27 cellular contexts compared by ENCODE assay signal in genomic region chr3:182078314-182078713, GRCh38.
"Had no signal": no experiment of that assay in that cellular context is flagged by ENCODE, and none has a peak within 500 bp of the region (broad histone marks: within the 10 kb centered on the region; RNA-seq: fewer than 3 reads in every experiment).

No MANE protein-coding gene starts in this region.

- H3K4me1 Mint-ChIP-seq: activated naive CD8-positive, alpha-beta T cell treated with anti-CD3 and anti-CD28 coated beads for 36 hours had no signal

- H3K4me3 Mint-ChIP-seq: activated naive CD4-positive, alpha-beta T cell treated with anti-CD3 and anti-CD28 coated beads for 36 hours; activated naive CD8-positive, alpha-beta T cell treated with anti-CD3 and anti-CD28 coated beads for 36 hours; neural crest cell had no signal

- H3K4me1 ChIP-seq: adrenal gland, body of pancreas, gastrocnemius medialis, suprapubic skin, tibial artery, upper lobe of right lung had no signal

- H3K27me3 ChIP-seq: adrenal gland, body of pancreas, gastrocnemius medialis, suprapubic skin, tibial artery, upper lobe of right lung had no signal

- H3K27ac ChIP-seq: adrenal gland, body of pancreas, epithelial cell of prostate, gastrocnemius medialis, suprapubic skin, tibial artery, upper lobe of right lung, VCaP had no signal

- H3K27ac Mint-ChIP-seq: activated naive CD4-positive, alpha-beta T cell treated with anti-CD3 and anti-CD28 coated beads for 36 hours; activated naive CD8-positive, alpha-beta T cell treated with anti-CD3 and anti-CD28 coated beads for 36 hours had no signal

- H3K9me3 ChIP-seq: adrenal gland, body of pancreas, gastrocnemius medialis, suprapubic skin, tibial artery, upper lobe of right lung had no signal

- H3K9me3 Mint-ChIP-seq: activated naive CD4-positive, alpha-beta T cell treated with anti-CD3 and anti-CD28 coated beads for 36 hours; activated naive CD8-positive, alpha-beta T cell treated with anti-CD3 and anti-CD28 coated beads for 36 hours; neural crest cell had no signal

- H3K36me3 Mint-ChIP-seq: activated naive CD8-positive, alpha-beta T cell treated with anti-CD3 and anti-CD28 coated beads for 36 hours had no signal

- H3K4me3 ChIP-seq: adrenal gland, body of pancreas, gastrocnemius medialis, suprapubic skin, tibial artery, upper lobe of right lung had no signal

- DNase-seq: activated CD4-positive, alpha-beta T cell treated with anti-CD3 and anti-CD28 coated beads for 4 hours; activated CD4-positive, alpha-beta T cell treated with anti-CD3 and anti-CD28 coated beads, Interleukin-2, amount 50 U/mL, for 48 hours; activated CD8-positive, alpha-beta memory T cell treated with anti-CD3 and anti-CD28 coated beads for 24 hours; activated effector memory CD4-positive, alpha-beta T cell treated with Interleukin-2 at 50 U/mL for 16 hours; activated naive CD4-positive, alpha-beta T cell treated with anti-CD3 and anti-CD28 coated beads for 36 hours; activated naive CD8-positive, alpha-beta T cell treated with anti-CD3 and anti-CD28 coated beads for 36 hours; adrenal gland; aorta; body of pancreas; dermis blood vessel endothelial cell; effector CD8-positive, alpha-beta T cell; gastrocnemius medialis; head of caudate nucleus; hypothalamus; left cardiac atrium; left ventricle myocardium superior; occipital lobe; right cardiac atrium; stimulated activated CD4-positive, alpha-beta T cell treated with anti-CD3 and anti-CD28 coated beads, Interleukin-15, amount 100 ng/mL, for 24 hours; stimulated activated CD4-positive, alpha-beta T cell treated with anti-CD3 and anti-CD28 coated beads, Interleukin-2, amount 100 ng/mL, for 24 hours; stimulated activated naive CD4-positive, alpha-beta T cell; tibial artery; upper lobe of right lung had no signal

- ATAC-seq: body of pancreas, gastrocnemius medialis, left cardiac atrium, left ventricle myocardium superior, right cardiac atrium, upper lobe of right lung had no signal

- H3K36me3 ChIP-seq: adrenal gland, gastrocnemius medialis, suprapubic skin, tibial artery, upper lobe of right lung had no signal
